Comparison of ENCODE assay signal across 14 cellular contexts in the genomic region with DNA sequence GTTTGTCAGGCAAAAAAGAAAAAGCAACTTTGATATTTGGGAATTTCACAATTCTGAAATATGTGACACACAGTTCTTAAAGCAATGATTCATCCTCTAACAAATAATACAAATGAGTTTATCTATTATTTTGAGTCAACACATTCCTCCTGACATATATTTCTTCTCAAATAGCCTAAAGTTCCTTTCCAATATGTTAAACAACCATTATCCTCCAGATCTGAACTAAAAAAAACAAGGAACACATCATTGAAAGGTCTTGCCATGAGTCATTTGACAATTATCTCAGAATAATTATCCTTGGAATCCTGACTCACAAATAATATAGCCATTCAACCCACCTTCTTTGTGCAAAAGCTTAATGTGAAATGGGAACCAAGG.
A peak's percentile ranks its signal among the peaks of the same experiment; 100 is the strongest.
DNase-seq lines count a peak whose midpoint lies in the region; ATAC-seq, FAIRE-seq and TF ChIP-seq lines count a peak whose summit lies in the region.
"Had no signal": no experiment of that assay in that cellular context is flagged by ENCODE, and none has a peak within 500 bp of the region (broad histone marks: within the 10 kb centered on the region; RNA-seq: fewer than 3 reads in every experiment).

No MANE protein-coding gene starts in this region.

- H3F3A ChIP-seq in GM23248 (ENCODE audit: insufficient read depth): peaks cover 23% of the 10 kb centered on the region
- no peaks in the 10 kb centered on the region for H3F3A ChIP-seq in MM.1S (ENCODE audit: insufficient read depth, low read length)

- no peak for ATAC-seq in HG03175 (IDR thresholded peaks at IDR 0.05; ENCODE audit: unreplicated experiment)

- peak; percentile 77 for DNase-seq in GM23248
- peak; percentile 83 for DNase-seq in RPMI7951 (ENCODE audit: low read depth)
- DNase-seq in fibroblast of gingiva (ENCODE audit: low read depth): peak; percentile 46
- peak; percentile 39 for DNase-seq in retinal pigment epithelial cell (ENCODE audit: low read depth)
- DNase-seq in GM19239 (ENCODE audit: insufficient read length, low spot score): no peak
- no peak for DNase-seq in MM.1S
- DNase-seq: activated CD4-positive, alpha-beta T cell treated with anti-CD3 and anti-CD28 coated beads for 1 hour; naive B cell; NCI-H2029; spleen; tibial artery had no signal

- no peaks in the 10 kb centered on the region for H4K20me1 ChIP-seq in GM23248 (ENCODE audit: insufficient read depth)
- H4K20me1 ChIP-seq in MM.1S (ENCODE audit: insufficient read depth, low read length): no peaks in the 10 kb centered on the region

- TF ChIP-seq CTCF in retinal pigment epithelial cell (conservative IDR thresholded peaks at IDR 0.05; ENCODE audit: low read depth, low read length): no peak
- no peak for TF ChIP-seq CTCF in MM.1S (IDR thresholded peaks at IDR 0.05; ENCODE audit: low read length)

- H3K36me3 ChIP-seq in GM23248 (ENCODE audit: low read depth) (no peaks in the 10 kb centered on the region), MM.1S (replicated peaks; ENCODE audit: insufficient read depth, low read length) (no peaks in the 10 kb centered on the region)
- H3K36me3 ChIP-seq: ascending aorta, spleen, tibial artery had no signal

- H3K27ac ChIP-seq in GM23248 (peak overlapping the region; percentile 43), MM.1S (ENCODE audit: low read length) (no peak overlapping the region)
- H3K27ac ChIP-seq: ascending aorta, spleen, tibial artery had no signal

- in situ Hi-C loops in GM23248 (cut with MboI): no loop called here

- no peaks in the 10 kb centered on the region for H3K9me3 ChIP-seq in GM23248 (ENCODE audit: low read depth)
- no peaks in the 10 kb centered on the region for H3K9me3 ChIP-seq in MM.1S (replicated peaks; ENCODE audit: insufficient read depth, low read length)
- H3K9me3 ChIP-seq: ascending aorta, spleen, tibial artery had no signal

- no peaks in the 10 kb centered on the region for H3K27me3 ChIP-seq in GM23248 (replicated peaks; ENCODE audit: insufficient read depth)
- H3K27me3 ChIP-seq in MM.1S (replicated peaks; ENCODE audit: insufficient read depth, low read length): no peaks in the 10 kb centered on the region
- H3K27me3 ChIP-seq: ascending aorta, spleen, tibial artery had no signal

- no peak overlapping the region for H2AFZ ChIP-seq in GM23248
- H2AFZ ChIP-seq in MM.1S (ENCODE audit: low read length): no peak overlapping the region

- H3K9ac ChIP-seq in GM23248 (no peak overlapping the region), MM.1S (ENCODE audit: low read length) (no peak overlapping the region)

- no peaks in the 10 kb centered on the region; the same call in 1 of the 2 replicates for H3K9me2 ChIP-seq in GM23248 (ENCODE audit: insufficient read depth)
- no peaks in the 10 kb centered on the region for H3K9me2 ChIP-seq in MM.1S (replicated peaks; ENCODE audit: insufficient read depth, low read length)

- H3K79me2 ChIP-seq in GM23248 (ENCODE audit: insufficient read depth): no peaks in the 10 kb centered on the region
- H3K79me2 ChIP-seq in MM.1S (ENCODE audit: low read length): no peaks in the 10 kb centered on the region

- FAIRE-seq in GM19239 (lab: Jason Lieb, UNC): no peak
- FAIRE-seq: H1 had no signal

- H3K4me1 ChIP-seq in GM23248 (ENCODE audit: insufficient read depth): peaks cover 36% of the 10 kb centered on the region
- no peaks in the 10 kb centered on the region for H3K4me1 ChIP-seq in MM.1S (ENCODE audit: low read length)
- H3K4me1 ChIP-seq: ascending aorta, spleen, tibial artery had no signal

- H3K4me3 ChIP-seq in GM23248: peak overlapping the region; percentile 1; the same call in 1 of the 2 replicates
- H3K4me3 ChIP-seq in retinal pigment epithelial cell (ENCODE audit: low read length): no peak overlapping the region
- H3K4me3 ChIP-seq in MM.1S (ENCODE audit: low read length): no peak overlapping the region
- H3K4me3 ChIP-seq: ascending aorta, spleen, tibial artery had no signal

- peak overlapping the region; percentile 24 for H3K4me2 ChIP-seq in GM23248 (ENCODE audit: unreplicated experiment)
- no peak overlapping the region for H3K4me2 ChIP-seq in MM.1S (ENCODE audit: low read depth, low read length)

Comparison
In these comparisons a context has a peak if more than half of its experiments do, and no peak if none do; other contexts are left out.
1. DNase-seq: peak in GM23248 (single experiment), RPMI7951 (single experiment), fibroblast of gingiva (single experiment) and retinal pigment epithelial cell (single experiment); none in GM19239 (single experiment) and MM.1S (single experiment).